In genomic region chr1:52520149-52520548, GRCh38 we compare ENCODE assay signal across 16 cellular contexts. TPM values are rescaled to one million over a fixed set of nuclear protein-coding genes. Genes with fewer than 3 reads are reported as not detected.
DNase-seq lines count a peak whose midpoint lies in the region; ATAC-seq, FAIRE-seq and TF ChIP-seq lines count a peak whose summit lies in the region.
"Had no signal": no experiment of that assay in that cellular context is flagged by ENCODE, and none has a peak within 500 bp of the region (broad histone marks: within the 10 kb centered on the region; RNA-seq: fewer than 3 reads in every experiment).

No MANE protein-coding gene starts in this region.

- FAIRE-seq in bronchial epithelial cell (lab: Jason Lieb, UNC), result no peak
- FAIRE-seq: A204.1 had no signal

- H3K36me3 ChIP-seq in bronchial epithelial cell (ENCODE audit: control insufficient read depth, insufficient read depth, low read length), result no peaks in the 10 kb centered on the region
- H3K36me3 ChIP-seq in upper lobe of left lung, result peaks cover 0 to 13% (median 3%) of the 10 kb centered on the region in 4 donors

- ATAC-seq in activated CD4-positive, alpha-beta T cell treated with anti-CD3 and anti-CD28 coated beads for 36 hours, result peak; percentile 99
- peak; percentile 100 for ATAC-seq in stimulated activated effector memory CD8-positive, alpha-beta T cell treated with anti-CD3 and anti-CD28 coated beads, Interleukin-12 subunit alpha, Interleukin-12 subunit beta, amount 100 ng/mL, for 72 hours
- ATAC-seq in upper lobe of left lung (ENCODE audit: low FRiP score in 2 of 2), result no peak

- TF ChIP-seq CTCF in bronchial epithelial cell (IDR thresholded peaks at IDR 0.05; ENCODE audit: insufficient read depth, low read length, severe bottlenecking) (no peak), upper lobe of left lung (IDR thresholded peaks at IDR 0.05) (no peak)

- no peak overlapping the region for H3K4me3 Mint-ChIP-seq in activated CD4-positive, alpha-beta T cell treated with anti-CD3 and anti-CD28 coated beads for 36 hours
- no peak overlapping the region for H3K4me3 Mint-ChIP-seq in activated CD4-positive, alpha-beta T cell treated with anti-CD3 and anti-CD28 coated beads, Interleukin-2, amount 10 ng/mL, durations not matched to agents 7 days and 5 days
- H3K4me3 Mint-ChIP-seq in stimulated activated effector memory CD8-positive, alpha-beta T cell treated with anti-CD3 and anti-CD28 coated beads, Interleukin-12 subunit alpha, Interleukin-12 subunit beta, amount 100 ng/mL, for 72 hours, result no peak overlapping the region
- H3K4me3 Mint-ChIP-seq: neural crest cell had no signal

- no peaks in the 10 kb centered on the region for H3K4me1 ChIP-seq in upper lobe of left lung
- H3K4me1 ChIP-seq: adrenal gland had no signal

- TF ChIP-seq EP300 in upper lobe of left lung (IDR thresholded peaks at IDR 0.05), result no peak

- POLR2A ChIA-PET in activated CD4-positive, alpha-beta T cell treated with anti-CD3 and anti-CD28 coated beads for 36 hours (lab: Charles Lee), result interaction anchor here (0.6 to 1.3 kb wide), 3 partner anchors 8 to 110 kb away, joined by 3 to 5 read pairs (median 4); partner anchors contain the start of gene TUT4
- POLR2A ChIA-PET in activated CD4-positive, alpha-beta T cell treated with anti-CD3 and anti-CD28 coated beads, Interleukin-2, amount 10 ng/mL, durations not matched to agents 7 days and 5 days (lab: Charles Lee), result interaction anchor here (0.5 to 0.6 kb wide), 2 partner anchors 44 to 97 kb away, joined by 3 read pairs; no protein-coding TSS in a partner anchor

- H3K4me3 ChIP-seq in bronchial epithelial cell (ENCODE audit: low read depth, low read length) (no peak overlapping the region), upper lobe of left lung (no peak overlapping the region)
- H3K4me3 ChIP-seq: adrenal gland, smooth muscle cell had no signal

- no peak for TF ChIP-seq POLR2A in upper lobe of left lung (IDR thresholded peaks at IDR 0.05)

- CTCF ChIA-PET in activated CD4-positive, alpha-beta T cell treated with anti-CD3 and anti-CD28 coated beads for 36 hours (lab: Charles Lee), result interaction anchor here (0.8 kb wide), 2 partner anchors 10 to 13 kb away, joined by 3 to 4 read pairs; no protein-coding TSS in a partner anchor
- CTCF ChIA-PET in activated CD4-positive, alpha-beta T cell treated with anti-CD3 and anti-CD28 coated beads, Interleukin-2, amount 10 ng/mL, durations not matched to agents 7 days and 5 days (lab: Charles Lee), result no interaction called here

- H3K9me3 ChIP-seq in upper lobe of left lung, result no peaks in the 10 kb centered on the region
- H3K9me3 ChIP-seq: adrenal gland had no signal

- intact Hi-C loops in activated CD4-positive, alpha-beta T cell treated with anti-CD3 and anti-CD28 coated beads for 36 hours (cut with DNase I, micrococcal nuclease), result loop anchor here in 1 of 2 experiments (1.0 kb wide), 2 partner anchors 32 to 116 kb away; partner anchors contain the start of genes ORC1 and PRPF38A

- H3K9me3 Mint-ChIP-seq in activated CD4-positive, alpha-beta T cell treated with anti-CD3 and anti-CD28 coated beads for 36 hours (ENCODE audit: low read depth), result no peaks in the 10 kb centered on the region
- H3K9me3 Mint-ChIP-seq in activated CD4-positive, alpha-beta T cell treated with anti-CD3 and anti-CD28 coated beads, Interleukin-2, amount 10 ng/mL, durations not matched to agents 7 days and 5 days, result no peaks in the 10 kb centered on the region
- H3K9me3 Mint-ChIP-seq in stimulated activated effector memory CD8-positive, alpha-beta T cell treated with anti-CD3 and anti-CD28 coated beads, Interleukin-12 subunit alpha, Interleukin-12 subunit beta, amount 100 ng/mL, for 72 hours, result no peaks in the 10 kb centered on the region
- H3K9me3 Mint-ChIP-seq: neural crest cell had no signal

- H3K27ac ChIP-seq in upper lobe of left lung, result no peak overlapping the region
- H3K27ac ChIP-seq: adrenal gland had no signal

- 84 to 95% methylated on average over 2 of the region's 2 CpGs for whole genome bisulfite sequencing in upper lobe of left lung, 2 donors

- no peaks in the 10 kb centered on the region for H3K27me3 Mint-ChIP-seq in activated CD4-positive, alpha-beta T cell treated with anti-CD3 and anti-CD28 coated beads for 36 hours
- H3K27me3 Mint-ChIP-seq in activated CD4-positive, alpha-beta T cell treated with anti-CD3 and anti-CD28 coated beads, Interleukin-2, amount 10 ng/mL, durations not matched to agents 7 days and 5 days, result no peaks in the 10 kb centered on the region

- peak overlapping the region; percentile 91 for H3K27ac Mint-ChIP-seq in activated CD4-positive, alpha-beta T cell treated with anti-CD3 and anti-CD28 coated beads for 36 hours
- no peak overlapping the region for H3K27ac Mint-ChIP-seq in activated CD4-positive, alpha-beta T cell treated with anti-CD3 and anti-CD28 coated beads, Interleukin-2, amount 10 ng/mL, durations not matched to agents 7 days and 5 days
- H3K27ac Mint-ChIP-seq in stimulated activated effector memory CD8-positive, alpha-beta T cell treated with anti-CD3 and anti-CD28 coated beads, Interleukin-12 subunit alpha, Interleukin-12 subunit beta, amount 100 ng/mL, for 72 hours, result no peak overlapping the region

- H3K4me1 Mint-ChIP-seq in activated CD4-positive, alpha-beta T cell treated with anti-CD3 and anti-CD28 coated beads for 36 hours, result peaks cover 36% of the 10 kb centered on the region
- peaks cover 28% of the 10 kb centered on the region for H3K4me1 Mint-ChIP-seq in activated CD4-positive, alpha-beta T cell treated with anti-CD3 and anti-CD28 coated beads, Interleukin-2, amount 10 ng/mL, durations not matched to agents 7 days and 5 days
- peaks cover 27% of the 10 kb centered on the region for H3K4me1 Mint-ChIP-seq in stimulated activated effector memory CD8-positive, alpha-beta T cell treated with anti-CD3 and anti-CD28 coated beads, Interleukin-12 subunit alpha, Interleukin-12 subunit beta, amount 100 ng/mL, for 72 hours

- no peak for DNase-seq in activated CD4-positive, alpha-beta T cell treated with anti-CD3 and anti-CD28 coated beads for 36 hours
- DNase-seq in activated CD4-positive, alpha-beta T cell treated with anti-CD3 and anti-CD28 coated beads, Interleukin-2, amount 10 ng/mL, durations not matched to agents 7 days and 5 days, result no peak
- DNase-seq in NCI-H2107 treated with DMSO at 0.1 percent for 48 hours (lab: John Stamatoyannopoulos, UW; ENCODE audit: unreplicated experiment) (peak; percentile 87), bronchial epithelial cell (ENCODE audit: low read depth) (peak; percentile 31), epidermal melanocyte (ENCODE audit: insufficient read length, low spot score) (no peak), upper lobe of left lung (no peak)
- DNase-seq in stimulated activated effector memory CD8-positive, alpha-beta T cell treated with anti-CD3 and anti-CD28 coated beads, Interleukin-12 subunit alpha, Interleukin-12 subunit beta, amount 100 ng/mL, for 72 hours (ENCODE audit: low spot score in 2 of 2), result no peak
- DNase-seq in activated CD8-positive, alpha-beta memory T cell treated with anti-CD3 and anti-CD28 coated beads for 24 hours, result no peak
- DNase-seq: adrenal gland, DMS53, Karpas-422, NCI-H446, SIG-M5 had no signal

- peaks cover 37% of the 10 kb centered on the region for H3K36me3 Mint-ChIP-seq in activated CD4-positive, alpha-beta T cell treated with anti-CD3 and anti-CD28 coated beads for 36 hours (ENCODE audit: low read depth)
- H3K36me3 Mint-ChIP-seq in activated CD4-positive, alpha-beta T cell treated with anti-CD3 and anti-CD28 coated beads, Interleukin-2, amount 10 ng/mL, durations not matched to agents 7 days and 5 days (ENCODE audit: low read depth), result peaks cover 38% of the 10 kb centered on the region
- peaks cover 36% of the 10 kb centered on the region for H3K36me3 Mint-ChIP-seq in stimulated activated effector memory CD8-positive, alpha-beta T cell treated with anti-CD3 and anti-CD28 coated beads, Interleukin-12 subunit alpha, Interleukin-12 subunit beta, amount 100 ng/mL, for 72 hours

- H3K27me3 ChIP-seq in bronchial epithelial cell (ENCODE audit: control insufficient read depth, insufficient read depth, low read length) (no peaks in the 10 kb centered on the region), upper lobe of left lung (no peaks in the 10 kb centered on the region)
- H3K27me3 ChIP-seq: adrenal gland had no signal

RNA-seq across cellular contexts. Expression of gene TUT4, which starts 32.7 kb away (rescaled TPM):
- 10 to 100 TPM; 61.6 to 71.7 TPM for total RNA-seq in activated CD4-positive, alpha-beta T cell treated with anti-CD3 and anti-CD28 coated beads for 36 hours
- total RNA-seq in activated CD4-positive, alpha-beta T cell treated with anti-CD3 and anti-CD28 coated beads, Interleukin-2, amount 10 ng/mL, durations not matched to agents 7 days and 5 days, result 100 to 1,000 TPM in 1 of 2 experiments, 10 to 100 TPM in 1; 88.0 to 101 TPM
- 17.6 and 18.6 TPM in 2 replicates for total RNA-seq in bronchial epithelial cell
- 10 to 100 TPM; 31.0 to 85.7 (median 55.4) TPM for total RNA-seq in upper lobe of left lung

Comparison
In these comparisons a context has a peak if more than half of its experiments do, and no peak if none do; other contexts are left out.
1. ATAC-seq: peak in activated CD4-positive, alpha-beta T cell treated with anti-CD3 and anti-CD28 coated beads for 36 hours (single experiment) and stimulated activated effector memory CD8-positive, alpha-beta T cell treated with anti-CD3 and anti-CD28 coated beads, Interleukin-12 subunit alpha, Interleukin-12 subunit beta, amount 100 ng/mL, for 72 hours (single experiment); none in upper lobe of left lung (0 of 2).
2. DNase-seq: peak in NCI-H2107 treated with DMSO at 0.1 percent for 48 hours (single experiment) and bronchial epithelial cell (single experiment); none in activated CD4-positive, alpha-beta T cell treated with anti-CD3 and anti-CD28 coated beads for 36 hours (single experiment), activated CD4-positive, alpha-beta T cell treated with anti-CD3 and anti-CD28 coated beads, Interleukin-2, amount 10 ng/mL, durations not matched to agents 7 days and 5 days (single experiment), stimulated activated effector memory CD8-positive, alpha-beta T cell treated with anti-CD3 and anti-CD28 coated beads, Interleukin-12 subunit alpha, Interleukin-12 subunit beta, amount 100 ng/mL, for 72 hours (0 of 2), epidermal melanocyte (single experiment), upper lobe of left lung (0 of 2) and activated CD8-positive, alpha-beta memory T cell treated with anti-CD3 and anti-CD28 coated beads for 24 hours (single experiment).